In genomic region chr5:58462623-58463230, GRCh38 we compare ENCODE assay signal across 1 cellular context.
TF ChIP-seq lines count a peak whose summit lies in the region.

No MANE protein-coding gene starts in this region.

TF ChIP-seq in GM12878, 131 proteins besides CTCF, POLR2A, EP300 and RAD21:
- TF ChIP-seq SMC3 (IDR thresholded peaks at IDR 0.05; ENCODE audit: borderline replicate concordance, low read length) (peak; percentile 51; the same call in 1 of the 2 replicates), ZNF24 (IDR thresholded peaks at IDR 0.05) (no peak)
